ENCODE assay signal across 9 cellular contexts in the genomic region with DNA sequence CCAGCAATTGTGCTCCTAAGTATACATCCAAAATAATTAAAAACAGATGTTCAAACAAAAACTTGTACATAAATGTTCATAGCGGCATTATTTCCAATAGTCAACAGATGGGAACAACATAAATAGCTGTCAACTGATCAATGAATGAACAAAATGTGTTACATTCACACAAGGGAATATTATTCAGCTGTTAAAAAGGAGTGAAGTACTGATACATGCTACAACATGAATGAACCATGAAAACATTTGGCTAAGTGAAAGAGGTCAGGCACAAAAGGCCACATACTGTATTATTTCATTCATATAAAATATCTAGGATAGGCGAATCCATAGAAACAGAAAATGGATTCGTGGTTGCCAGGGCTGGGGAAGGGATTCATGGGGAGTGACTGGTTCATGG.
"Had no signal": no experiment of that assay in that cellular context is flagged by ENCODE, and none has a peak within 500 bp of the region (broad histone marks: within the 10 kb centered on the region; RNA-seq: fewer than 3 reads in every experiment).

No MANE protein-coding gene starts in this region.

- H3K36me3 ChIP-seq: HAP-1 had no signal

- DNase-seq: GM23248, GOT3, H7, IMR-90, KBM-7 had no signal

- H3K27ac ChIP-seq: GM23248, KMS-11 had no signal

- FAIRE-seq: HTR-8/SVneo had no signal

- H3K4me3 ChIP-seq: GM23248, HAP-1 had no signal

- H3K4me2 ChIP-seq: KMS-11 had no signal

- H3K4me1 ChIP-seq: HAP-1 had no signal

- H2AFZ ChIP-seq: GM23248 had no signal

- H3K9ac ChIP-seq: GM23248, KMS-11 had no signal

- ATAC-seq: HCT116 had no signal

- H3K9me3 ChIP-seq: HAP-1 had no signal
